In genomic region chr18:58128286-58129018, GRCh38 we compare ENCODE assay signal across 19 cellular contexts.
DNase-seq lines count a peak whose midpoint lies in the region; ATAC-seq and TF ChIP-seq lines count a peak whose summit lies in the region.
"Had no signal": no experiment of that assay in that cellular context is flagged by ENCODE, and none has a peak within 500 bp of the region (broad histone marks: within the 10 kb centered on the region; RNA-seq: fewer than 3 reads in every experiment).

No MANE protein-coding gene starts in this region.

- peak overlapping the region in 3 of 4 donors; percentile 18 to 82 (median 57) for H3K27ac ChIP-seq in Peyer's patch

- no peak overlapping the region for H3K4me3 ChIP-seq in Peyer's patch

- no peaks in the 10 kb centered on the region for H3K9me3 Mint-ChIP-seq in progenitor cell of endocrine pancreas (ENCODE audit: low read depth)
- H3K9me3 Mint-ChIP-seq: activated T-cell treated with anti-CD3 and anti-CD28 coated beads, Interleukin-2, amount 50 U/mL, for 24 hours; CD8-positive, alpha-beta T cell had no signal

- no peaks in the 10 kb centered on the region for H3K27me3 Mint-ChIP-seq in progenitor cell of endocrine pancreas

- H3K36me3 ChIP-seq in Peyer's patch, result no peaks in the 10 kb centered on the region

- DNase-seq in DMS53 (lab: John Stamatoyannopoulos, UW) (peak; percentile 88), Peyer's patch (peak in 1 of 3 donors; percentile 71), kidney tubule cell (ENCODE audit: low spot score) (peak; percentile 93), progenitor cell of endocrine pancreas (ENCODE audit: low spot score, unreplicated experiment) (no peak), NCI-H2029 (lab: John Stamatoyannopoulos, UW) (no peak), AG08396 (ENCODE audit: low spot score) (no peak)
- DNase-seq in stimulated activated CD4-positive, alpha-beta T cell treated with anti-CD3 and anti-CD28 coated beads, Interleukin-15, amount 100 ng/mL, for 24 hours, result no peak
- DNase-seq: activated CD4-positive, alpha-beta T cell treated with anti-CD3 and anti-CD28 coated beads, Interleukin-2, amount 50 U/mL, for 1 hour; activated naive CD4-positive, alpha-beta T cell treated with anti-CD3 and anti-CD28 coated beads, Interleukin-2, amount 50 U/mL, for 16 hours; activated T-cell treated with anti-CD3 and anti-CD28 coated beads, Interleukin-2, amount 50 U/mL, for 24 hours; CD8-positive, alpha-beta T cell; dermis blood vessel endothelial cell; MM.1S; NCI-H1694 treated with DMSO at 0.1 percent for 48 hours; NCI-H69; SK-N-SH; stimulated activated naive CD4-positive, alpha-beta T cell treated with Interleukin-2 at 50 U/mL for 16 hours had no signal

- H3K4me1 ChIP-seq in Peyer's patch, result peaks cover 0 to 16% (median 0%) of the 10 kb centered on the region in 4 donors

- peaks cover 1% of the 10 kb centered on the region for H3K4me1 Mint-ChIP-seq in progenitor cell of endocrine pancreas (ENCODE audit: low read depth)

- no peaks in the 10 kb centered on the region for H3K9me3 ChIP-seq in Peyer's patch
- H3K9me3 ChIP-seq: SK-N-SH had no signal

- H3K4me3 Mint-ChIP-seq in progenitor cell of endocrine pancreas (ENCODE audit: low read depth), result no peak overlapping the region
- H3K4me3 Mint-ChIP-seq: activated T-cell treated with anti-CD3 and anti-CD28 coated beads, Interleukin-2, amount 50 U/mL, for 24 hours; CD8-positive, alpha-beta T cell had no signal

- TF ChIP-seq CTCF in Peyer's patch (IDR thresholded peaks at IDR 0.05) (peak in 3 of 6 experiments; percentile 13 to 38 (median 18)), progenitor cell of endocrine pancreas (IDR thresholded peaks at IDR 0.05; ENCODE audit: unreplicated experiment) (no peak)

- peaks cover 12% of the 10 kb centered on the region for H3K36me3 Mint-ChIP-seq in progenitor cell of endocrine pancreas (ENCODE audit: insufficient read depth)
- H3K36me3 Mint-ChIP-seq: CD8-positive, alpha-beta T cell had no signal

- no peak for ATAC-seq in GM19397 (IDR thresholded peaks at IDR 0.05; ENCODE audit: unreplicated experiment)
- ATAC-seq: CD8-positive, alpha-beta T cell; esophagus mucosa had no signal

- peak in 1 of 2 donors; percentile 21 for TF ChIP-seq POLR2A in Peyer's patch (IDR thresholded peaks at IDR 0.05)

- H3K27me3 ChIP-seq in Peyer's patch, result no peaks in the 10 kb centered on the region

- peak overlapping the region; percentile 60 for H3K27ac Mint-ChIP-seq in progenitor cell of endocrine pancreas
- H3K27ac Mint-ChIP-seq: activated T-cell treated with anti-CD3 and anti-CD28 coated beads, Interleukin-2, amount 50 U/mL, for 24 hours; CD8-positive, alpha-beta T cell had no signal

Comparison
In these comparisons a context has a peak if more than half of its experiments do, and no peak if none do; other contexts are left out.
1. DNase-seq: peak in DMS53 (single experiment) and kidney tubule cell (single experiment); none in progenitor cell of endocrine pancreas (single experiment), NCI-H2029 (single experiment), AG08396 (single experiment) and stimulated activated CD4-positive, alpha-beta T cell treated with anti-CD3 and anti-CD28 coated beads, Interleukin-15, amount 100 ng/mL, for 24 hours (single experiment).